In the genomic region with DNA sequence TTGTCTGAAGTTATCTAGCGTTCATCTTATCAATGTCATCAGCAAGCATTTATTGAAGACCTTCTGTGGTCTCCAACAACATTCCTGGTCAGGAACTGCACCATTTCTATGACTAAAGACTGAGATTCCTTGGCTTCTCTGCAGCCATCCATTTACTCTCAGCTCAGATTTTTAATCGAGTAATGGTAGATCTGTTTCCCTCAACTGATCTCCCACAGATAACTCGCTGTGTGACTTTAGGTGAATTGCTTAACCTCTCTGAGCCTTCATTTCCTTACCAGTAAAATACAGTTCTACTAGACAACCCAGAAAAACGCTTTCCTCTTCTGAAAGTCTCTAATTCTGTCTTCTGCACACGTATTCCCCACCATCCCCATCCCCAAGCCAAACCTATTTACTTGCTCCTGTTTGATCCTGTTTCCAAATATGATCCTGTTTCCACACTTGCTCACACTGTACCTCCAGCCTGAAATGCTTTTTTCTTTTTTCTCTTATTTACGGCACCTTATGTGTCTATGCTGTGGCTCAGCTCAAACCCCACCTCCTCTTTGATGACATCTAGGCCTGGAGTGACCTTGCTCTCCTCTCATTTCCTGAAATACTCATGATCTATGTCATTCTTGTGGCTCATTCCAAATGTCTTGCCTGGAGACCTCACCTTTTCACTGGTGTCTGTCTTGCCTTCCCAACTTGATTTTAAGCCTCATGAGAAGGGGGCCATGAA, we compare ENCODE assay signal across 20 cellular contexts. TPM values are rescaled to one million over a fixed set of nuclear protein-coding genes. Genes with fewer than 3 reads are reported as not detected.
DNase-seq lines count a peak whose midpoint lies in the region; ATAC-seq, FAIRE-seq and TF ChIP-seq lines count a peak whose summit lies in the region.
"Had no signal": no experiment of that assay in that cellular context is flagged by ENCODE, and none has a peak within 500 bp of the region (broad histone marks: within the 10 kb centered on the region; RNA-seq: fewer than 3 reads in every experiment).

No MANE protein-coding gene starts in this region.

- no peak for ATAC-seq in WTC11
- ATAC-seq: upper lobe of right lung had no signal

- no peaks in the 10 kb centered on the region for H4K20me1 ChIP-seq in hepatocyte (ENCODE audit: insufficient read depth, poor library complexity, severe bottlenecking)

- POLR2A ChIA-PET in WTC11 (lab: Charles Lee) = no interaction called here

- H3K36me3 ChIP-seq in hepatocyte (replicated peaks; ENCODE audit: insufficient read depth, low read depth) = no peaks in the 10 kb centered on the region
- H3K36me3 ChIP-seq: cardiac muscle cell, upper lobe of right lung had no signal

- no peak overlapping the region for H2AFZ ChIP-seq in hepatocyte
- H2AFZ ChIP-seq: GM23248 had no signal

- H3K9me3 ChIP-seq in hepatocyte (ENCODE audit: low read depth) = no peaks in the 10 kb centered on the region
- H3K9me3 ChIP-seq: upper lobe of right lung had no signal

- H3K79me2 ChIP-seq in hepatocyte = no peaks in the 10 kb centered on the region

- no peak overlapping the region for H3K4me3 Mint-ChIP-seq in T-helper 2 cell treated with Interferon-gamma antibody and Interleukin-4, amounts not matched to agents 5 μg/mL and 100 μg/mL, for 36 hours
- no peak overlapping the region for H3K4me3 Mint-ChIP-seq in WTC11
- H3K4me3 Mint-ChIP-seq: dendritic cell treated with granulocyte-macrophage colony-stimulating factor and Interleukin-4, amounts not matched to agents 40 ng/mL and 50 ng/mL, for 4 days had no signal

- no peaks in the 10 kb centered on the region for H3K9me3 Mint-ChIP-seq in T-helper 2 cell treated with Interferon-gamma antibody and Interleukin-4, amounts not matched to agents 5 μg/mL and 100 μg/mL, for 36 hours
- H3K9me3 Mint-ChIP-seq in WTC11 = no peaks in the 10 kb centered on the region
- H3K9me3 Mint-ChIP-seq: dendritic cell treated with granulocyte-macrophage colony-stimulating factor and Interleukin-4, amounts not matched to agents 40 ng/mL and 50 ng/mL, for 4 days had no signal

- peak overlapping the region; percentile 11 for H3K27ac Mint-ChIP-seq in T-helper 2 cell treated with Interferon-gamma antibody and Interleukin-4, amounts not matched to agents 5 μg/mL and 100 μg/mL, for 36 hours
- H3K27ac Mint-ChIP-seq in WTC11 = no peak overlapping the region
- H3K27ac Mint-ChIP-seq: dendritic cell treated with granulocyte-macrophage colony-stimulating factor and Interleukin-4, amounts not matched to agents 40 ng/mL and 50 ng/mL, for 4 days had no signal

- H3K4me1 ChIP-seq in hepatocyte (ENCODE audit: insufficient read depth) = peaks cover 34% of the 10 kb centered on the region

- no peaks in the 10 kb centered on the region for H3K9me2 ChIP-seq in hepatocyte (replicated peaks; ENCODE audit: insufficient read depth)

- H3K4me3 ChIP-seq in hepatocyte = no peak overlapping the region
- H3K4me3 ChIP-seq: cardiac muscle cell, GM23248, upper lobe of right lung had no signal

- TF ChIP-seq CTCF in WTC11 (IDR thresholded peaks at IDR 0.05) (no peak), hepatocyte (IDR thresholded peaks at IDR 0.05; ENCODE audit: poor library complexity) (no peak)

- CTCF ChIA-PET in WTC11 (lab: Charles Lee) = no interaction called here

- H3K27me3 ChIP-seq in hepatocyte = peaks cover 4% of the 10 kb centered on the region
- H3K27me3 ChIP-seq: upper lobe of right lung had no signal

- FAIRE-seq in H54 (lab: Jason Lieb, UNC) = no peak
- FAIRE-seq: kidney had no signal

- H3K4me2 ChIP-seq in hepatocyte = peak overlapping the region; percentile 20

- no peaks in the 10 kb centered on the region for H3K27me3 Mint-ChIP-seq in T-helper 2 cell treated with Interferon-gamma antibody and Interleukin-4, amounts not matched to agents 5 μg/mL and 100 μg/mL, for 36 hours (ENCODE audit: low read depth)
- peaks cover 100% of the 10 kb centered on the region for H3K27me3 Mint-ChIP-seq in WTC11 (ENCODE audit: low read depth)
- H3K27me3 Mint-ChIP-seq: dendritic cell treated with granulocyte-macrophage colony-stimulating factor and Interleukin-4, amounts not matched to agents 40 ng/mL and 50 ng/mL, for 4 days had no signal

- H3K4me1 Mint-ChIP-seq in T-helper 2 cell treated with Interferon-gamma antibody and Interleukin-4, amounts not matched to agents 5 μg/mL and 100 μg/mL, for 36 hours (ENCODE audit: low read depth) = peaks cover 40% of the 10 kb centered on the region
- peaks cover 40% of the 10 kb centered on the region for H3K4me1 Mint-ChIP-seq in WTC11

- WGBS in hepatocyte (ENCODE audit: low lambda C conversion rate, missing lambda C conversion rate) = 78% methylated on average over 6 of the region's 6 CpGs

- peak overlapping the region; percentile 65 for H3K27ac ChIP-seq in hepatocyte
- H3K27ac ChIP-seq: cardiac muscle cell, GM23248, upper lobe of right lung had no signal

- peaks cover 13% of the 10 kb centered on the region for H3K36me3 Mint-ChIP-seq in T-helper 2 cell treated with Interferon-gamma antibody and Interleukin-4, amounts not matched to agents 5 μg/mL and 100 μg/mL, for 36 hours (ENCODE audit: low read depth)
- H3K36me3 Mint-ChIP-seq in WTC11 = no peaks in the 10 kb centered on the region

- TF ChIP-seq POLR2A in H54 (IDR thresholded peaks at IDR 0.05; ENCODE audit: low read depth, low read length) = no peak

- no peak for DNase-seq in T-helper 2 cell treated with Interferon-gamma antibody and Interleukin-4, amounts not matched to agents 5 μg/mL and 100 μg/mL, for 36 hours (ENCODE audit: low spot score)
- DNase-seq in T-helper 2 cell (no peak), EH (ENCODE audit: low read depth) (peak; percentile 59), WTC11 (ENCODE audit: low spot score) (no peak), hepatocyte (ENCODE audit: low spot score) (no peak), H54 (ENCODE audit: insufficient read length, low spot score) (no peak), H4 (ENCODE audit: low spot score) (no peak)
- no peak for DNase-seq in activated effector memory CD4-positive, alpha-beta T cell treated with anti-CD3 and anti-CD28 coated beads, Interleukin-2, amount 50 U/mL, for 16 hours
- DNase-seq: 8988T; activated CD4-positive, alpha-beta T cell treated with anti-CD3 and anti-CD28 coated beads for 1 hour; activated gamma-delta T cell; AML-193; amygdala; GM23248; KBM-7; kidney; NCI-H1694 treated with DMSO at 0.1 percent for 48 hours; upper lobe of right lung had no signal

TF ChIP-seq in WTC11, 78 proteins besides CTCF, POLR2A, EP300 and RAD21:
- TF ChIP-seq MYBL2 (CRISPR knock-in tag; IDR thresholded peaks at IDR 0.05) = no peak
- TF ChIP-seq SMAD4 (CRISPR knock-in tag; IDR thresholded peaks at IDR 0.05) = no peak
- TF ChIP-seq GTF2I (CRISPR knock-in tag; conservative IDR thresholded peaks at IDR 0.05) = 0 out of 2 replicates have a peak, but pooled peaks have one; percentile 7
- no peak for TF ChIP-seq FOXP1 (CRISPR knock-in tag; IDR thresholded peaks at IDR 0.05; ENCODE audit: borderline replicate concordance)

RNA-seq across cellular contexts. Expression of a gene that starts 21.8 kb away (rescaled TPM):
- total RNA-seq in WTC11 (2021) = 1.4 to 3.1 TPM (median 2.0 TPM) in 3 replicates
- total RNA-seq in hepatocyte = 17.8 and 23.2 TPM in 2 replicates
- 6.7 and 7.1 TPM in 2 replicates for polyA plus RNA-seq in hepatocyte
- 1.6 and 1.9 TPM in 2 replicates for total RNA-seq in H4 (2014; rRNA removed; shearing (Covaris generic))
